ENCODE assay signal across 8 cellular contexts in genomic region chr11:86116386-86116726, GRCh38. TPM values are rescaled to one million over a fixed set of nuclear protein-coding genes. Genes with fewer than 3 reads are reported as not detected.
DNase-seq lines count a peak whose midpoint lies in the region; ATAC-seq and TF ChIP-seq lines count a peak whose summit lies in the region.

No MANE protein-coding gene starts in this region.

- peaks cover 27% of the 10 kb centered on the region for H3K4me1 ChIP-seq in PC-3 (ENCODE audit: insufficient read depth, low read length)
- H3K4me1 ChIP-seq in esophagus squamous epithelium: peaks cover 0 to 28% (median 13%) of the 10 kb centered on the region in 3 donors

- H3K79me2 ChIP-seq in PC-3 (ENCODE audit: low read length): no peaks in the 10 kb centered on the region

- H3K4me1 Mint-ChIP-seq in effector memory CD8-positive, alpha-beta T cell (ENCODE audit: low read depth in 2 of 2): peaks cover 15 to 20% of the 10 kb centered on the region in 2 donors

- H2AFZ ChIP-seq in PC-3 (ENCODE audit: low read length): peak overlapping the region; percentile 79

- H3K27ac ChIP-seq in PC-3 (ENCODE audit: low read length) (peak overlapping the region; percentile 89), esophagus squamous epithelium (no peak overlapping the region)

- intact Hi-C loops in PC-3 (cut with micrococcal nuclease) (no loop called here), left colon (cut with DNase I, micrococcal nuclease) (no loop called here), esophagus squamous epithelium (cut with DNase I) (no loop called here)

- TF ChIP-seq CTCF in PC-3 (conservative IDR thresholded peaks at IDR 0.05; ENCODE audit: low read depth, low read length) (no peak), esophagus squamous epithelium (IDR thresholded peaks at IDR 0.05) (no peak)

- 16 to 18% methylated on average over 4 of the region's 4 CpGs for WGBS in esophagus squamous epithelium, 2 donors

- no peaks in the 10 kb centered on the region for H3K36me3 Mint-ChIP-seq in effector memory CD8-positive, alpha-beta T cell (ENCODE audit: insufficient read depth)

- H3K9me3 ChIP-seq in PC-3 (ENCODE audit: low read length) (no peaks in the 10 kb centered on the region), esophagus squamous epithelium (no peaks in the 10 kb centered on the region)

- CTCF ChIA-PET in PC-3 (lab: Charles Lee): interaction anchor here (0.7 to 1.5 kb wide), 4 partner anchors 77 to 833 kb away, joined by 3 to 5 read pairs (median 3); no protein-coding TSS in a partner anchor

- no TSS peak for BruUV-seq in PC-3 (replicated peaks; lab: Mats Ljungman, UMichigan)

- no peaks in the 10 kb centered on the region for H3K9me2 ChIP-seq in PC-3 (replicated peaks; ENCODE audit: low read length)

- DNase-seq in HCEC 1CT (peak; percentile 58), PC-3 (peak; percentile 69), stromal cell of bone marrow (ENCODE audit: low read depth) (peak; percentile 28), DMS153 treated with DMSO at 0.1 percent for 48 hours (lab: John Stamatoyannopoulos, UW; ENCODE audit: unreplicated experiment) (no peak), left colon (no peak), esophagus squamous epithelium (lab: John Stamatoyannopoulos, UW) (no peak)
- peak in 1 of 3 experiments; percentile 16 for DNase-seq in effector memory CD8-positive, alpha-beta T cell

- peak; percentile 88 for ATAC-seq in PC-3
- peak; percentile 99 for ATAC-seq in effector memory CD8-positive, alpha-beta T cell (replicated peaks)
- no peak for ATAC-seq in left colon

- peak; percentile 23 for TF ChIP-seq POLR2A in GM18526 (IDR thresholded peaks at IDR 0.05; ENCODE audit: extremely low read depth, insufficient read length)
- no peak for TF ChIP-seq POLR2A in esophagus squamous epithelium (IDR thresholded peaks at IDR 0.05)

- H3K4me2 ChIP-seq in PC-3 (ENCODE audit: low read length): peak overlapping the region; percentile 78

- no peaks in the 10 kb centered on the region for H3K27me3 Mint-ChIP-seq in effector memory CD8-positive, alpha-beta T cell

- no peaks in the 10 kb centered on the region for H3K9me3 Mint-ChIP-seq in effector memory CD8-positive, alpha-beta T cell

- peak overlapping the region; percentile 39 to 56 for H3K4me3 Mint-ChIP-seq in effector memory CD8-positive, alpha-beta T cell

- H3K36me3 ChIP-seq in PC-3 (ENCODE audit: low read depth, low read length): no peaks in the 10 kb centered on the region
- no peaks in the 10 kb centered on the region for H3K36me3 ChIP-seq in esophagus squamous epithelium

- H3K27ac Mint-ChIP-seq in effector memory CD8-positive, alpha-beta T cell: peak overlapping the region; percentile 33 to 88

- no peaks in the 10 kb centered on the region for H4K20me1 ChIP-seq in PC-3 (ENCODE audit: low read length)

- POLR2A ChIA-PET in PC-3 (lab: Charles Lee; ENCODE audit: unreplicated experiment): no interaction called here

- H3F3A ChIP-seq in PC-3 (ENCODE audit: low read length, unreplicated experiment): no peaks in the 10 kb centered on the region

- no peaks in the 10 kb centered on the region for H3K27me3 ChIP-seq in PC-3 (ENCODE audit: low read length)
- no peaks in the 10 kb centered on the region for H3K27me3 ChIP-seq in esophagus squamous epithelium

- H3K4me3 ChIP-seq in PC-3 (ENCODE audit: low read length) (peak overlapping the region; percentile 44), esophagus squamous epithelium (no peak overlapping the region)

- H3K9ac ChIP-seq in PC-3 (ENCODE audit: low read length): peak overlapping the region; percentile 56

RNA-seq across cellular contexts. Expression of gene PICALM, which starts 47.5 kb away (rescaled TPM):
- total RNA-seq in PC-3 (2014; rRNA removed) (53.0 and 59.3 TPM in 2 replicates), left colon (100 to 1,000 TPM; 130 to 149 TPM), esophagus squamous epithelium (100 to 1,000 TPM; 128 to 196 (median 143) TPM)

Comparison
In these comparisons a context has a peak if more than half of its experiments do, and no peak if none do; other contexts are left out.
1. DNase-seq: peak in HCEC 1CT (single experiment), PC-3 (single experiment) and stromal cell of bone marrow (single experiment); none in DMS153 treated with DMSO at 0.1 percent for 48 hours (single experiment), left colon (0 of 2) and esophagus squamous epithelium (single experiment).